In the genomic region with DNA sequence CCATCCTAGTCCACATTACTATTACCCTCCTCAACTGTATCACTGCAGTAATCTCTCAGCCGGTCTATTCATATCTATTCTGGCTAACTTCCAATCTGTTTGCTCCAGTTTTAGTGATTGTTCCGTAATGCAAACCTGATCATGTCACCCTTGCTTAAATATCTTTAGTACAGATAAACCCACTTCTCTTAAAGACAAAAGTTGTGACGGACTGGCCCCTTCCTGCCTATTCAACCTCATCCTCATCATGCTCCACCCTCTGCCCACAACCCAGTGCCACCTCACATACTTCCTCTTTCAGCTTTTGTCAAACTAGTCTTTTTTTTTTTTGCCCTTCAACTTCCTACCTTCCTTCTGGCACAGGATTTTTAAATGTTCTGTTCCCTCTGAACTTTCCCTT, we compare ENCODE assay signal across 2 cellular contexts.
TF ChIP-seq lines count a peak whose summit lies in the region.

No MANE protein-coding gene starts in this region.

TF ChIP-seq in liver, 16 proteins besides CTCF, POLR2A, EP300 and RAD21:
- TF ChIP-seq, protein P1, sequence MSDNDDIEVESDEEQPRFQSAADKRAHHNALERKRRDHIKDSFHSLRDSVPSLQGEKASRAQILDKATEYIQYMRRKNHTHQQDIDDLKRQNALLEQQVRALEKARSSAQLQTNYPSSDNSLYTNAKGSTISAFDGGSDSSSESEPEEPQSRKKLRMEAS (IDR thresholded peaks at IDR 0.05) = no peak
- TF ChIP-seq TAF1 (conservative IDR thresholded peaks at IDR 0.05) (no peak), NR2F2 (IDR thresholded peaks at IDR 0.05) (no peak), GABPA (IDR thresholded peaks at IDR 0.05 in 1 of 2, conservative IDR thresholded peaks at IDR 0.05 in 1 of 2) (no peak), FOXA2 (IDR thresholded peaks at IDR 0.05) (no peak), HNF4A (conservative IDR thresholded peaks at IDR 0.05) (no peak), FOXA1 (IDR thresholded peaks at IDR 0.05) (no peak), RXRA (IDR thresholded peaks at IDR 0.05) (peak in 1 of 2 donors; percentile 8), EGR1 (IDR thresholded peaks at IDR 0.05; ENCODE audit: low read depth in 2 of 2) (no peak), YY1 (IDR thresholded peaks at IDR 0.05) (no peak), HNF4G (IDR thresholded peaks at IDR 0.05) (no peak), JUND (IDR thresholded peaks at IDR 0.05) (no peak), SP1 (IDR thresholded peaks at IDR 0.05) (peak; percentile 31)
- TF ChIP-seq, protein P2, sequence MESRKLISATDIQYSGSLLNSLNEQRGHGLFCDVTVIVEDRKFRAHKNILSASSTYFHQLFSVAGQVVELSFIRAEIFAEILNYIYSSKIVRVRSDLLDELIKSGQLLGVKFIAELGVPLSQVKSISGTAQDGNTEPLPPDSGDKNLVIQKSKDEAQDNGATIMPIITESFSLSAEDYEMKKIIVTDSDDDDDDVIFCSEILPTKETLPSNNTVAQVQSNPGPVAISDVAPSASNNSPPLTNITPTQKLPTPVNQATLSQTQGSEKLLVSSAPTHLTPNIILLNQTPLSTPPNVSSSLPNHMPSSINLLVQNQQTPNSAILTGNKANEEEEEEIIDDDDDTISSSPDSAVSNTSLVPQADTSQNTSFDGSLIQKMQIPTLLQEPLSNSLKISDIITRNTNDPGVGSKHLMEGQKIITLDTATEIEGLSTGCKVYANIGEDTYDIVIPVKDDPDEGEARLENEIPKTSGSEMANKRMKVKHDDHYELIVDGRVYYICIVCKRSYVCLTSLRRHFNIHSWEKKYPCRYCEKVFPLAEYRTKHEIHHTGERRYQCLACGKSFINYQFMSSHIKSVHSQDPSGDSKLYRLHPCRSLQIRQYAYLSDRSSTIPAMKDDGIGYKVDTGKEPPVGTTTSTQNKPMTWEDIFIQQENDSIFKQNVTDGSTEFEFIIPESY (IDR thresholded peaks at IDR 0.05) = peak; percentile 29
- TF ChIP-seq, protein P3, sequence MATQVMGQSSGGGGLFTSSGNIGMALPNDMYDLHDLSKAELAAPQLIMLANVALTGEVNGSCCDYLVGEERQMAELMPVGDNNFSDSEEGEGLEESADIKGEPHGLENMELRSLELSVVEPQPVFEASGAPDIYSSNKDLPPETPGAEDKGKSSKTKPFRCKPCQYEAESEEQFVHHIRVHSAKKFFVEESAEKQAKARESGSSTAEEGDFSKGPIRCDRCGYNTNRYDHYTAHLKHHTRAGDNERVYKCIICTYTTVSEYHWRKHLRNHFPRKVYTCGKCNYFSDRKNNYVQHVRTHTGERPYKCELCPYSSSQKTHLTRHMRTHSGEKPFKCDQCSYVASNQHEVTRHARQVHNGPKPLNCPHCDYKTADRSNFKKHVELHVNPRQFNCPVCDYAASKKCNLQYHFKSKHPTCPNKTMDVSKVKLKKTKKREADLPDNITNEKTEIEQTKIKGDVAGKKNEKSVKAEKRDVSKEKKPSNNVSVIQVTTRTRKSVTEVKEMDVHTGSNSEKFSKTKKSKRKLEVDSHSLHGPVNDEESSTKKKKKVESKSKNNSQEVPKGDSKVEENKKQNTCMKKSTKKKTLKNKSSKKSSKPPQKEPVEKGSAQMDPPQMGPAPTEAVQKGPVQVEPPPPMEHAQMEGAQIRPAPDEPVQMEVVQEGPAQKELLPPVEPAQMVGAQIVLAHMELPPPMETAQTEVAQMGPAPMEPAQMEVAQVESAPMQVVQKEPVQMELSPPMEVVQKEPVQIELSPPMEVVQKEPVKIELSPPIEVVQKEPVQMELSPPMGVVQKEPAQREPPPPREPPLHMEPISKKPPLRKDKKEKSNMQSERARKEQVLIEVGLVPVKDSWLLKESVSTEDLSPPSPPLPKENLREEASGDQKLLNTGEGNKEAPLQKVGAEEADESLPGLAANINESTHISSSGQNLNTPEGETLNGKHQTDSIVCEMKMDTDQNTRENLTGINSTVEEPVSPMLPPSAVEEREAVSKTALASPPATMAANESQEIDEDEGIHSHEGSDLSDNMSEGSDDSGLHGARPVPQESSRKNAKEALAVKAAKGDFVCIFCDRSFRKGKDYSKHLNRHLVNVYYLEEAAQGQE (IDR thresholded peaks at IDR 0.05) = no peak
- TF ChIP-seq, protein P4, sequence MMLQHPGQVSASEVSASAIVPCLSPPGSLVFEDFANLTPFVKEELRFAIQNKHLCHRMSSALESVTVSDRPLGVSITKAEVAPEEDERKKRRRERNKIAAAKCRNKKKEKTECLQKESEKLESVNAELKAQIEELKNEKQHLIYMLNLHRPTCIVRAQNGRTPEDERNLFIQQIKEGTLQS (IDR thresholded peaks at IDR 0.05) = no peak

TF ChIP-seq in HepG2, 621 proteins besides CTCF, POLR2A, EP300 and RAD21:
- TF ChIP-seq ZNF615 (CRISPR knock-in tag; IDR thresholded peaks at IDR 0.05; ENCODE audit: borderline replicate concordance) = no peak
- no peak for TF ChIP-seq ZBTB38 (CRISPR knock-in tag; IDR thresholded peaks at IDR 0.05)
- TF ChIP-seq ZNF749 (CRISPR knock-in tag; IDR thresholded peaks at IDR 0.05; ENCODE audit: borderline replicate concordance) = no peak
TF ChIP-seq in HepG2: peak in this region for 0.
